7 cellular contexts compared by ENCODE assay signal in the genomic region with DNA sequence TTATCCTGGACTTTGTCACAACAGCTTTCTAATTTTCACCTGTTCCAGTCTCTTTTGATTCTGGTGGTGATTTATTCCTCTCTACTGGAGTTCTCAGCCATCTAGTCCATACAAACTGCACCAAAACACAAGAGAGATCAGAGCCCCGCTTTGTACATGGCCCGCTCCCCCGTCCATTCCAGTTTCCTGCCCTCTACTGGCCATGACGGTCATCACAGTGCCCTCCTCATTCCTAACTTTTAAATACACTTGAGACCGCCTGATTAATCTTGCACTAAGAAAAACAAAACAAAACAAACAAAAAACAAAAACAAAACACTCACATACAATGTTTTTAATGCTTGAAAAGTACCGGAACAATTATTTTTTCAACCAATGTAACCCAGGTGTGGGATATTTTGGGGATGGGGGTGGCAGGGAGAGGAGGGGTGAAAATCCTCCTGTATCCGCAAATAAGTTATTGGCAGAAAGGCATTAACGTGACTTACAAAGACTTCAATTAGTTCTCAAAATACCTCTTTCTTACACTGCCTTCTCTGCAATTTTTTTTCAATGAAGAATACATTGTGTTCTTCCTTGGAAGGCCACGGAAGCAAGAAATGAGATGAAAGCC.
A peak's percentile ranks its signal among the peaks of the same experiment; 100 is the strongest.
DNase-seq lines count a peak whose midpoint lies in the region; ATAC-seq and TF ChIP-seq lines count a peak whose summit lies in the region.

No MANE protein-coding gene starts in this region.

- peak overlapping the region; percentile 70 for H3K9ac ChIP-seq in HUES6 (ENCODE audit: low read length)

- peak; percentile 43; the same call in 1 of the 2 replicates for TF ChIP-seq CTCF in GM12875 (IDR thresholded peaks at IDR 0.05; ENCODE audit: borderline replicate concordance, insufficient read depth, low read depth, low read length)
- TF ChIP-seq CTCF in WERI-Rb-1 (IDR thresholded peaks at IDR 0.05; ENCODE audit: low read depth, low read length) = peak; percentile 67
- peak; percentile 65 for TF ChIP-seq CTCF in kidney epithelial cell (IDR thresholded peaks at IDR 0.05; ENCODE audit: insufficient read depth, low read length, poor library complexity, severe bottlenecking)
- peak in 2 of 6 experiments; percentile 4 for TF ChIP-seq CTCF in Peyer's patch (IDR thresholded peaks at IDR 0.05)

- H3K4me1 ChIP-seq in HUES6 (ENCODE audit: control insufficient read depth, insufficient read depth, low read length) (peaks cover 11% of the 10 kb centered on the region), Peyer's patch (no peaks in the 10 kb centered on the region)

- H3K27ac ChIP-seq in HUES6 (ENCODE audit: low read depth, low read length) = peak overlapping the region; percentile 40; the same call in 1 of the 2 replicates
- no peak overlapping the region for H3K27ac ChIP-seq in WERI-Rb-1
- no peak overlapping the region for H3K27ac ChIP-seq in Peyer's patch

- H3K4me3 ChIP-seq in GM12875 (ENCODE audit: low read depth, low read length) (no peak overlapping the region), HUES6 (ENCODE audit: low read depth, low read length) (peak overlapping the region; percentile 74), WERI-Rb-1 (ENCODE audit: low read depth, low read length) (no peak overlapping the region), kidney epithelial cell (ENCODE audit: low read depth, low read length) (no peak overlapping the region), Peyer's patch (no peak overlapping the region)

- H3K36me3 ChIP-seq in HUES6 (ENCODE audit: control insufficient read depth, insufficient read depth, low read length) = no peaks in the 10 kb centered on the region
- no peaks in the 10 kb centered on the region for H3K36me3 ChIP-seq in WERI-Rb-1
- no peaks in the 10 kb centered on the region for H3K36me3 ChIP-seq in kidney epithelial cell (ENCODE audit: control insufficient read depth, insufficient read depth, low read length)
- H3K36me3 ChIP-seq in Peyer's patch = no peaks in the 10 kb centered on the region

- H3K9me3 ChIP-seq in HUES6 (ENCODE audit: control insufficient read depth, insufficient read depth, low read depth, low read length) (no peaks in the 10 kb centered on the region), WERI-Rb-1 (ENCODE audit: severe bottlenecking) (no peaks in the 10 kb centered on the region), Peyer's patch (no peaks in the 10 kb centered on the region)

- H3K27me3 ChIP-seq in HUES6 (ENCODE audit: control insufficient read depth, insufficient read depth, low read length) (no peaks in the 10 kb centered on the region), WERI-Rb-1 (ENCODE audit: insufficient read depth, low read depth, severe bottlenecking) (no peaks in the 10 kb centered on the region), kidney epithelial cell (ENCODE audit: control insufficient read depth, insufficient read depth, low read length) (no peaks in the 10 kb centered on the region), Peyer's patch (no peaks in the 10 kb centered on the region)

- no peak for TF ChIP-seq POLR2A in Peyer's patch (IDR thresholded peaks at IDR 0.05)

- DNase-seq in WERI-Rb-1 (peak; percentile 60), kidney epithelial cell (ENCODE audit: low read depth) (no peak), Peyer's patch (no peak)

- ATAC-seq in GM19328 (IDR thresholded peaks at IDR 0.05; ENCODE audit: unreplicated experiment) = no peak
- no peak for ATAC-seq in HG03175 (IDR thresholded peaks at IDR 0.05; ENCODE audit: unreplicated experiment)
